13 cellular contexts compared by ENCODE assay signal in genomic region chr21:35190201-35190701, GRCh38.
A peak's percentile ranks its signal among the peaks of the same experiment; 100 is the strongest.
DNase-seq lines count a peak whose midpoint lies in the region; ATAC-seq and TF ChIP-seq lines count a peak whose summit lies in the region.
"Had no signal": no experiment of that assay in that cellular context is flagged by ENCODE, and none has a peak within 500 bp of the region (broad histone marks: within the 10 kb centered on the region; RNA-seq: fewer than 3 reads in every experiment).

No MANE protein-coding gene starts in this region.

- no peaks in the 10 kb centered on the region for H3K36me3 ChIP-seq in HUES48 (ENCODE audit: control insufficient read depth, insufficient read depth, low read length)

- ATAC-seq in GM18505 (IDR thresholded peaks at IDR 0.05; ENCODE audit: unreplicated experiment) (peak; percentile 16), omental fat pad (ENCODE audit: low FRiP score) (peak; percentile 45), GM21515 (IDR thresholded peaks at IDR 0.05; ENCODE audit: unreplicated experiment) (no peak)
- ATAC-seq: left colon had no signal

- TF ChIP-seq CTCF in omental fat pad (IDR thresholded peaks at IDR 0.05), result no peak

- no peaks in the 10 kb centered on the region for H3K9me3 ChIP-seq in HUES48 (ENCODE audit: control insufficient read depth, insufficient read depth, low read length)

- peaks cover 16% of the 10 kb centered on the region; the same call in 1 of the 2 replicates for H3K4me1 ChIP-seq in HUES48 (ENCODE audit: control insufficient read depth, insufficient read depth, low read length)

- peak overlapping the region; percentile 18 for H3K27ac ChIP-seq in HUES48 (ENCODE audit: low read depth, low read length)

- DNase-seq in astrocyte of the hippocampus (ENCODE audit: low read depth, low spot score), result peak; percentile 44
- DNase-seq in omental fat pad (ENCODE audit: low spot score), result no peak
- no peak for DNase-seq in NCI-H2107 (lab: John Stamatoyannopoulos, UW)
- DNase-seq in NCI-H1092 treated with DMSO at 0.1 percent for 48 hours (lab: John Stamatoyannopoulos, UW), result no peak
- DNase-seq in cardiac septum (ENCODE audit: low spot score), result no peak
- DNase-seq: activated CD4-positive, alpha-beta T cell treated with anti-CD3 and anti-CD28 coated beads, Interleukin-2, amount 50 U/mL, for 4 hours; anterior cingulate cortex; DMS153; left colon; NCI-H2081 treated with DMSO at 0.1 percent for 48 hours had no signal

- no peak for TF ChIP-seq POLR2A in GM18505 (IDR thresholded peaks at IDR 0.05; ENCODE audit: borderline replicate concordance, extremely low read depth, insufficient read depth, insufficient read length)

- H3K27me3 ChIP-seq in HUES48 (ENCODE audit: control insufficient read depth, insufficient read depth, low read length), result no peaks in the 10 kb centered on the region

- no peak overlapping the region for H3K9ac ChIP-seq in HUES48 (ENCODE audit: low read depth, low read length)

- intact Hi-C loops in cardiac septum (cut with DNase I), result no loop called here

- H3K4me3 ChIP-seq in HUES48 (ENCODE audit: low read depth, low read length), result no peak overlapping the region
